In genomic region chr16:28304214-28304613, GRCh38 we compare ENCODE assay signal across 9 cellular contexts. TPM values are rescaled to one million over a fixed set of nuclear protein-coding genes. Genes with fewer than 3 reads are reported as not detected.
DNase-seq lines count a peak whose midpoint lies in the region; ATAC-seq and TF ChIP-seq lines count a peak whose summit lies in the region.
"Had no signal": no experiment of that assay in that cellular context is flagged by ENCODE, and none has a peak within 500 bp of the region (broad histone marks: within the 10 kb centered on the region; RNA-seq: fewer than 3 reads in every experiment).

No MANE protein-coding gene starts in this region.

- DNase-seq in ACHN (peak; percentile 70), HEK293T (ENCODE audit: extremely low spot score) (peak; percentile 33), immature natural killer cell (no peak), cortex of kidney (lab: John Stamatoyannopoulos, UW) (no peak), NCI-H82 (lab: John Stamatoyannopoulos, UW) (no peak)
- peak; percentile 39 for DNase-seq in activated CD4-positive, alpha-beta memory T cell treated with anti-CD3 and anti-CD28 coated beads, Interleukin-2, amount 10 ng/mL, durations not matched to agents 7 days and 5 days
- DNase-seq in activated CD8-positive, alpha-beta memory T cell treated with anti-CD3 and anti-CD28 coated beads, Interleukin-2, amount 50 U/mL, for 4 hours: no peak
- DNase-seq: CD4-positive, CD25-positive, alpha-beta regulatory T cell had no signal

- in situ Hi-C loops in ACHN (cut with HindIII; ENCODE audit: low pct_ligation_motif_present, low pct_unique_long_range_greater_than_20kb, low sequenced_read_pairs): no loop called here

- ATAC-seq in GM21576 (IDR thresholded peaks at IDR 0.05; ENCODE audit: unreplicated experiment): no peak

- H3K9me3 Mint-ChIP-seq in activated CD4-positive, alpha-beta memory T cell treated with anti-CD3 and anti-CD28 coated beads, Interleukin-2, amount 10 ng/mL, durations not matched to agents 7 days and 5 days: no peaks in the 10 kb centered on the region
- peaks cover 0 to 4% (median 0%) of the 10 kb centered on the region in 6 donors for H3K9me3 Mint-ChIP-seq in immature natural killer cell

- no peak overlapping the region for H3K4me3 Mint-ChIP-seq in activated CD4-positive, alpha-beta memory T cell treated with anti-CD3 and anti-CD28 coated beads, Interleukin-2, amount 10 ng/mL, durations not matched to agents 7 days and 5 days
- H3K4me3 Mint-ChIP-seq in immature natural killer cell: no peak overlapping the region
- H3K4me3 Mint-ChIP-seq: CD4-positive, CD25-positive, alpha-beta regulatory T cell had no signal

- peaks cover 9% of the 10 kb centered on the region for H3K36me3 Mint-ChIP-seq in activated CD4-positive, alpha-beta memory T cell treated with anti-CD3 and anti-CD28 coated beads, Interleukin-2, amount 10 ng/mL, durations not matched to agents 7 days and 5 days (ENCODE audit: low read depth)
- H3K36me3 Mint-ChIP-seq in immature natural killer cell: peaks cover 7 to 28% (median 8%) of the 10 kb centered on the region in 3 donors

- H3K27me3 Mint-ChIP-seq in activated CD4-positive, alpha-beta memory T cell treated with anti-CD3 and anti-CD28 coated beads, Interleukin-2, amount 10 ng/mL, durations not matched to agents 7 days and 5 days: no peaks in the 10 kb centered on the region
- peaks cover 2 to 5% (median 4%) of the 10 kb centered on the region in 3 donors for H3K27me3 Mint-ChIP-seq in immature natural killer cell (ENCODE audit: low read depth in 3 of 3)

- POLR2A ChIA-PET in HEK293T (lab: Yijun Ruan, JAX): interaction anchor here (1.2 kb wide), 2 partner anchors 10 to 12 kb away, joined by 3 read pairs; partner anchors contain the start of gene SBK1
- POLR2A ChIA-PET in activated CD4-positive, alpha-beta memory T cell treated with anti-CD3 and anti-CD28 coated beads, Interleukin-2, amount 10 ng/mL, durations not matched to agents 7 days and 5 days (lab: Charles Lee): no interaction called here

- CTCF ChIA-PET in HEK293T (lab: Yijun Ruan, JAX): no interaction called here
- CTCF ChIA-PET in activated CD4-positive, alpha-beta memory T cell treated with anti-CD3 and anti-CD28 coated beads, Interleukin-2, amount 10 ng/mL, durations not matched to agents 7 days and 5 days (lab: Charles Lee): no interaction called here

- no peak overlapping the region for H3K27ac Mint-ChIP-seq in activated CD4-positive, alpha-beta memory T cell treated with anti-CD3 and anti-CD28 coated beads, Interleukin-2, amount 10 ng/mL, durations not matched to agents 7 days and 5 days
- H3K27ac Mint-ChIP-seq in immature natural killer cell: peak overlapping the region in 5 of 6 donors; percentile 55 to 71 (median 67)

- H3K4me1 Mint-ChIP-seq in activated CD4-positive, alpha-beta memory T cell treated with anti-CD3 and anti-CD28 coated beads, Interleukin-2, amount 10 ng/mL, durations not matched to agents 7 days and 5 days: peaks cover 11% of the 10 kb centered on the region
- H3K4me1 Mint-ChIP-seq in immature natural killer cell: peaks cover 75 to 88% of the 10 kb centered on the region in 2 donors

TF ChIP-seq in HEK293T, 16 proteins besides CTCF, POLR2A, EP300 and RAD21:
- TF ChIP-seq FOXM1 (IDR thresholded peaks at IDR 0.05; ENCODE audit: borderline replicate concordance) (no peak), FOXK2 (IDR thresholded peaks at IDR 0.05) (no peak), ARNT (IDR thresholded peaks at IDR 0.05) (no peak), SUZ12 (IDR thresholded peaks at IDR 0.05) (no peak), L3MBTL2 (conservative IDR thresholded peaks at IDR 0.05) (no peak), PKNOX1 (IDR thresholded peaks at IDR 0.05) (peak; percentile 82), NFRKB (IDR thresholded peaks at IDR 0.05) (no peak), ZNF384 (IDR thresholded peaks at IDR 0.05) (no peak), LEF1 (IDR thresholded peaks at IDR 0.05; ENCODE audit: borderline replicate concordance) (0 out of 2 replicates have a peak, but pooled peaks have one; percentile 44)

RNA-seq across cellular contexts. Expression of gene SBK1, which starts 11.9 kb away (rescaled TPM):
- 1 to 10 TPM; 9.8 TPM for total RNA-seq in activated CD4-positive, alpha-beta memory T cell treated with anti-CD3 and anti-CD28 coated beads, Interleukin-2, amount 10 ng/mL, durations not matched to agents 7 days and 5 days
- 10 to 100 TPM in 1 of 3 donors, 1 to 10 TPM in 2; 5.1 to 14.2 (median 5.1) TPM for polyA plus RNA-seq in immature natural killer cell

RNA-seq across cellular contexts. Expression of gene NPIPB6, which starts 59.1 kb away (rescaled TPM):
- total RNA-seq in activated CD4-positive, alpha-beta memory T cell treated with anti-CD3 and anti-CD28 coated beads, Interleukin-2, amount 10 ng/mL, durations not matched to agents 7 days and 5 days: 1 to 10 TPM in 1 of 2 experiments, under 1 TPM in 1; 0.60 to 1.5 TPM
- polyA plus RNA-seq in immature natural killer cell: under 1 TPM in 2 of 3 donors, not detected in 1; 0.12 to 0.19 TPM

Comparison
In these comparisons a context has a peak if more than half of its experiments do, and no peak if none do; other contexts are left out.
1. DNase-seq: peak in ACHN (single experiment), HEK293T (single experiment) and activated CD4-positive, alpha-beta memory T cell treated with anti-CD3 and anti-CD28 coated beads, Interleukin-2, amount 10 ng/mL, durations not matched to agents 7 days and 5 days (single experiment); none in immature natural killer cell (0 of 3), activated CD8-positive, alpha-beta memory T cell treated with anti-CD3 and anti-CD28 coated beads, Interleukin-2, amount 50 U/mL, for 4 hours (single experiment), cortex of kidney (single experiment) and NCI-H82 (single experiment).